Comparison of ENCODE assay signal across 8 cellular contexts in the genomic region with DNA sequence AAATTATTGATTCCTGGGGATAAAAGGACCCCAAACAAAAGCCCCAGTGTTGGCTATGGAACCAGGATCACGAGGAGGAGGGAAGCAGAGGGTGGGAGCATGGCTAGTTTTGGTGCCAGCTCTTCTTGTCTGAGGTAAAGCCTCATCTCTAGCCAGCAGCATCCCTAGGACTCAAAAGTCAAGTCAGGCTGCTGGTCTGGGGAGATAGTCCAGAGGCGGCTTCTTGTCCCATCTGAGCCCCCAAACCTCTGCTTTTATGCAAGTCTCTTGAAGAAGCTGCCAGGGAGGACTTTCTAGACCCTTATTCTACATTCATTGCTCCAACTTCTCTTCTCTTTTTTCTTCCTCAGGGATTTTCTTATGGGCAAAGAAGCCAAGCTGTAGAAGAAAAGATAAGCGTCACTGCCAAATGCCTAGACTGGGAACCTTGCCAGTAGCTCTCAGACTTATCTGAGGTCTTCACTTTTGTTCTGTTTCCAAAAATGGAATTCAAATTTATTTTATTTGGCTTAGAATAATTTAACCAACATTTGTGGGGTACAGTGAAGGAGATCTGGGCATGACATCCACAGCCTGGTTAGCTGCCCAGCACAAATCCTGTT.
DNase-seq lines count a peak whose midpoint lies in the region.

No MANE protein-coding gene starts in this region.

- H3K4me1 ChIP-seq in HUES6 (ENCODE audit: control insufficient read depth, insufficient read depth, low read length) (peaks cover 10% of the 10 kb centered on the region), iPS-20b (ENCODE audit: insufficient read depth, low read length) (peaks cover 4% of the 10 kb centered on the region; the same call in 1 of the 2 replicates)

- H3K9me3 ChIP-seq in HUES6 (ENCODE audit: control insufficient read depth, insufficient read depth, low read depth, low read length) (no peaks in the 10 kb centered on the region), iPS-20b (ENCODE audit: insufficient read depth, low read depth, low read length) (no peaks in the 10 kb centered on the region)

- no peaks in the 10 kb centered on the region for H3K36me3 ChIP-seq in HUES6 (ENCODE audit: control insufficient read depth, insufficient read depth, low read length)
- no peaks in the 10 kb centered on the region for H3K36me3 ChIP-seq in iPS-20b (ENCODE audit: insufficient read depth, low read depth, low read length)

- in situ Hi-C loops in ACHN (cut with HindIII; ENCODE audit: low pct_ligation_motif_present, low pct_unique_long_range_greater_than_20kb, low sequenced_read_pairs): no loop called here

- peak; percentile 69 for DNase-seq in astrocyte of the hippocampus (ENCODE audit: low read depth, low spot score)
- DNase-seq in superior temporal gyrus (ENCODE audit: extremely low spot score): peak; percentile 36
- DNase-seq in SKM-1 (lab: John Stamatoyannopoulos, UW; ENCODE audit: unreplicated experiment): no peak
- no peak for DNase-seq in activated naive CD4-positive, alpha-beta T cell (lab: John Stamatoyannopoulos, UW)
- DNase-seq in NCI-H345 (lab: John Stamatoyannopoulos, UW): no peak
- DNase-seq in ACHN: no peak

- peak overlapping the region; percentile 40 for H3K4me3 ChIP-seq in HUES6 (ENCODE audit: low read depth, low read length)
- H3K4me3 ChIP-seq in iPS-20b (ENCODE audit: low read length): peak overlapping the region; percentile 60

- H3K9ac ChIP-seq in HUES6 (ENCODE audit: low read length) (peak overlapping the region; percentile 27), iPS-20b (ENCODE audit: low read depth, low read length) (peak overlapping the region; percentile 69; the same call in 1 of the 2 replicates)

- H3K27me3 ChIP-seq in HUES6 (ENCODE audit: control insufficient read depth, insufficient read depth, low read length) (no peaks in the 10 kb centered on the region; the same call in 1 of the 2 replicates), iPS-20b (ENCODE audit: insufficient read depth, low read length) (0 out of 2 replicates have a peak, but pooled peaks cover 4% of the 10 kb centered on the region)

- H3K27ac ChIP-seq in HUES6 (ENCODE audit: low read depth, low read length) (no peak overlapping the region), iPS-20b (ENCODE audit: low read length) (no peak overlapping the region)

Comparison
In these comparisons a context has a peak if more than half of its experiments do, and no peak if none do; other contexts are left out.
1. DNase-seq: peak in astrocyte of the hippocampus (single experiment) and superior temporal gyrus (single experiment); none in SKM-1 (single experiment), activated naive CD4-positive, alpha-beta T cell (0 of 4), NCI-H345 (single experiment) and ACHN (single experiment).